14 cellular contexts compared by ENCODE assay signal in genomic region chr3:114370537-114371174, GRCh38.
DNase-seq lines count a peak whose midpoint lies in the region; ATAC-seq and TF ChIP-seq lines count a peak whose summit lies in the region.
"Had no signal": no experiment of that assay in that cellular context is flagged by ENCODE, and none has a peak within 500 bp of the region (broad histone marks: within the 10 kb centered on the region; RNA-seq: fewer than 3 reads in every experiment).

No MANE protein-coding gene starts in this region.

- BruUV-seq in Caco-2 (replicated peaks; lab: Mats Ljungman, UMichigan) (no TSS peak), HCT116 (replicated peaks; lab: Mats Ljungman, UMichigan) (no TSS peak)

- CTCF ChIA-PET in Caco-2 (lab: Charles Lee) = interaction anchor here (1.0 to 1.4 kb wide), 2 partner anchors 10 to 48 kb away, joined by 3 to 6 read pairs; no protein-coding TSS in a partner anchor
- CTCF ChIA-PET in HCT116 (lab: Charles Lee) = interaction anchor here (0.7 kb wide), 1 partner anchor 14 kb away, joined by 5 read pairs; no protein-coding TSS in a partner anchor

- no peak overlapping the region for H3K9ac ChIP-seq in HCT116 (ENCODE audit: low read length)

- H3K4me3 Mint-ChIP-seq in Caco-2 (ENCODE audit: unreplicated experiment) = peak overlapping the region; percentile 6
- H3K4me3 Mint-ChIP-seq in activated T-helper 17 cell treated with anti-CD3 and anti-CD28 coated beads, Interleukin-2, amount 50 U/mL, for 72 hours = no peak overlapping the region
- H3K4me3 Mint-ChIP-seq: CD8-positive, alpha-beta memory T cell had no signal

- no peak overlapping the region for H3K27ac ChIP-seq in HCT116 (ENCODE audit: low read depth, low read length)
- no peak overlapping the region for H3K27ac ChIP-seq in caudate nucleus (ENCODE audit: low read depth, low read length)
- H3K27ac ChIP-seq: dorsolateral prefrontal cortex had no signal

- H3K4me2 ChIP-seq in HCT116 (ENCODE audit: low read length) = no peak overlapping the region

- H3K9me3 ChIP-seq in Caco-2 (no peaks in the 10 kb centered on the region), HCT116 (ENCODE audit: control insufficient read depth in 1 of 2, insufficient read depth in 1 of 2, low read depth in 1 of 2, low read length in 2 of 2) (no peaks in the 10 kb centered on the region)

- no peaks in the 10 kb centered on the region for H3K36me3 Mint-ChIP-seq in Caco-2 (ENCODE audit: insufficient read depth, unreplicated experiment)
- H3K36me3 Mint-ChIP-seq in activated T-helper 17 cell treated with anti-CD3 and anti-CD28 coated beads, Interleukin-2, amount 50 U/mL, for 72 hours (ENCODE audit: low read depth) = no peaks in the 10 kb centered on the region

- H3K4me1 ChIP-seq in Caco-2 (peaks cover 49% of the 10 kb centered on the region), HCT116 (ENCODE audit: control insufficient read depth in 1 of 2, insufficient read depth in 2 of 2, low read length in 2 of 2) (peaks cover 11 to 12% of the 10 kb centered on the region in 2 experiments; a peak in 3 of 4 replicates)

- peak; percentile 33 to 53 for TF ChIP-seq CTCF in Caco-2 (IDR thresholded peaks at IDR 0.05; ENCODE audit: insufficient read depth in 1 of 2, low read depth in 1 of 2, low read length in 1 of 2, severe bottlenecking in 1 of 2, unreplicated experiment in 1 of 2)
- TF ChIP-seq CTCF in HCT116 (IDR thresholded peaks at IDR 0.05 in 2 of 3, conservative IDR thresholded peaks at IDR 0.05 in 1 of 3; ENCODE audit: borderline replicate concordance in 1 of 3, insufficient read depth in 1 of 3, low read depth in 2 of 3, low read length in 2 of 3) = peak in 2 of 3 experiments; percentile 33 to 51; a peak in 3 of 6 replicates

- H3K4me3 ChIP-seq in Caco-2 (ENCODE audit: low read depth, low read length) (no peak overlapping the region), HCT116 (replicated peaks in 1 of 2; ENCODE audit: low read depth in 1 of 2, low read length in 2 of 2) (no peak overlapping the region)
- H3K4me3 ChIP-seq: dorsolateral prefrontal cortex had no signal

- RAD21 ChIA-PET in HCT116 (lab: Charles Lee; ENCODE audit: low non-redundant PET in 1 of 2, low total read pairs in 2 of 2, uncharacterized antibody in 2 of 2, unreplicated experiment in 2 of 2) = no interaction called here

- peak overlapping the region; percentile 39 for H3K27ac Mint-ChIP-seq in Caco-2 (ENCODE audit: unreplicated experiment)
- peak overlapping the region; percentile 47 for H3K27ac Mint-ChIP-seq in activated T-helper 17 cell treated with anti-CD3 and anti-CD28 coated beads, Interleukin-2, amount 50 U/mL, for 72 hours

- H3K4me1 Mint-ChIP-seq in Caco-2 (ENCODE audit: low read depth, unreplicated experiment) = peaks cover 31% of the 10 kb centered on the region
- peaks cover 4% of the 10 kb centered on the region for H3K4me1 Mint-ChIP-seq in activated T-helper 17 cell treated with anti-CD3 and anti-CD28 coated beads, Interleukin-2, amount 50 U/mL, for 72 hours
- H3K4me1 Mint-ChIP-seq: CD8-positive, alpha-beta memory T cell had no signal

- no peaks in the 10 kb centered on the region for H3K27me3 Mint-ChIP-seq in Caco-2 (ENCODE audit: insufficient read depth, unreplicated experiment)
- H3K27me3 Mint-ChIP-seq in activated T-helper 17 cell treated with anti-CD3 and anti-CD28 coated beads, Interleukin-2, amount 50 U/mL, for 72 hours = no peaks in the 10 kb centered on the region
- H3K27me3 Mint-ChIP-seq: CD8-positive, alpha-beta memory T cell had no signal

- no peak overlapping the region for H2AFZ ChIP-seq in HCT116 (ENCODE audit: low read depth, low read length, poor library complexity, severe bottlenecking)

- H3K79me2 ChIP-seq in HCT116 (ENCODE audit: insufficient read depth, low read length) = peaks cover 11% of the 10 kb centered on the region; the same call in 1 of the 2 replicates

- no peak for TF ChIP-seq RAD21 in HCT116 (IDR thresholded peaks at IDR 0.05; ENCODE audit: low read depth)

- H3K9me3 Mint-ChIP-seq in Caco-2 (ENCODE audit: unreplicated experiment) = no peaks in the 10 kb centered on the region
- H3K9me3 Mint-ChIP-seq in activated T-helper 17 cell treated with anti-CD3 and anti-CD28 coated beads, Interleukin-2, amount 50 U/mL, for 72 hours = no peaks in the 10 kb centered on the region
- H3K9me3 Mint-ChIP-seq: CD8-positive, alpha-beta memory T cell had no signal

- no peaks in the 10 kb centered on the region for H3K9me2 ChIP-seq in HCT116 (ENCODE audit: insufficient read depth)

- no peaks in the 10 kb centered on the region for H4K20me1 ChIP-seq in HCT116 (ENCODE audit: insufficient read depth)

- no peaks in the 10 kb centered on the region for H3K36me3 ChIP-seq in Caco-2 (ENCODE audit: control insufficient read depth, insufficient read depth, low read length)
- no peaks in the 10 kb centered on the region for H3K36me3 ChIP-seq in HCT116 (ENCODE audit: control insufficient read depth in 1 of 2, insufficient read depth in 2 of 2, low read length in 2 of 2)

- peak; percentile 63 for ATAC-seq in HCT116
- ATAC-seq in activated T-helper 17 cell treated with anti-CD3 and anti-CD28 coated beads, Interleukin-2, amount 50 U/mL, for 72 hours (replicated peaks) = no peak
- no peak for ATAC-seq in left cardiac atrium

- intact Hi-C loops in Caco-2 (cut with micrococcal nuclease; ENCODE audit: unreplicated experiment) = loop anchor here (1.0 to 5.0 kb wide), 2 partner anchors 10 to 127 kb away; no protein-coding TSS in a partner anchor
- intact Hi-C loops in HCT116 (cut with micrococcal nuclease) = no loop called here
- intact Hi-C loops in left cardiac atrium (cut with DNase I) = no loop called here

- DNase-seq in Caco-2 (peak; percentile 67 to 73), HCT116 (ENCODE audit: low read depth, low spot score) (no peak), iPS-NIHi11 (ENCODE audit: low spot score) (peak; percentile 40), HK-2 (ENCODE audit: unreplicated experiment) (no peak), left cardiac atrium (no peak), caudate nucleus (lab: John Stamatoyannopoulos, UW) (no peak)
- DNase-seq in activated CD4-positive, alpha-beta T cell treated with anti-CD3 and anti-CD28 coated beads for 1 hour = no peak
- DNase-seq: activated T-cell treated with anti-CD3 and anti-CD28 coated beads, Interleukin-2, amount 50 U/mL, for 1 hour; amygdala; CD8-positive, alpha-beta memory T cell; dorsolateral prefrontal cortex; Kasumi-1; NCI-H2081 treated with DMSO at 0.1 percent for 48 hours had no signal

- H3K27me3 ChIP-seq in Caco-2 (replicated peaks; ENCODE audit: control insufficient read depth, insufficient read depth, low read length) = no peaks in the 10 kb centered on the region
- H3K27me3 ChIP-seq in HCT116 (ENCODE audit: insufficient read depth, low read length) = no peaks in the 10 kb centered on the region
- H3K27me3 ChIP-seq: dorsolateral prefrontal cortex had no signal

- no peak for TF ChIP-seq POLR2A in HCT116 (IDR thresholded peaks at IDR 0.05; ENCODE audit: borderline replicate concordance, extremely low read depth, insufficient read depth, insufficient read length)

- POLR2A ChIA-PET in Caco-2 (lab: Charles Lee) = interaction anchor here (1.1 kb wide), 1 partner anchor 10 kb away, joined by 7 read pairs; no protein-coding TSS in a partner anchor
- POLR2A ChIA-PET in HCT116 (lab: Charles Lee) = no interaction called here

TF ChIP-seq in HCT116, 20 proteins besides CTCF, POLR2A, EP300 and RAD21 (continues in another document):
- TF ChIP-seq ATF3 (IDR thresholded peaks at IDR 0.05) = no peak
- no peak for TF ChIP-seq POLR2AphosphoS5 (IDR thresholded peaks at IDR 0.05; ENCODE audit: low read depth, low read length)
- no peak for TF ChIP-seq REST (IDR thresholded peaks at IDR 0.05; ENCODE audit: low read depth)
- no peak for TF ChIP-seq SRF (IDR thresholded peaks at IDR 0.05; ENCODE audit: low read depth)
- TF ChIP-seq YY1 (IDR thresholded peaks at IDR 0.05; ENCODE audit: extremely low read depth, insufficient replicate concordance, low read depth, low read length) = no peak
- no peak for TF ChIP-seq FOSL1 (IDR thresholded peaks at IDR 0.05; ENCODE audit: low read depth)

Comparison
In these comparisons a context has a peak if more than half of its experiments do, and no peak if none do; other contexts are left out.
1. DNase-seq: peak in Caco-2 (2 of 2) and iPS-NIHi11 (single experiment); none in HCT116 (single experiment), HK-2 (single experiment), left cardiac atrium (single experiment), caudate nucleus (0 of 61) and activated CD4-positive, alpha-beta T cell treated with anti-CD3 and anti-CD28 coated beads for 1 hour (single experiment).